In the genomic region with DNA sequence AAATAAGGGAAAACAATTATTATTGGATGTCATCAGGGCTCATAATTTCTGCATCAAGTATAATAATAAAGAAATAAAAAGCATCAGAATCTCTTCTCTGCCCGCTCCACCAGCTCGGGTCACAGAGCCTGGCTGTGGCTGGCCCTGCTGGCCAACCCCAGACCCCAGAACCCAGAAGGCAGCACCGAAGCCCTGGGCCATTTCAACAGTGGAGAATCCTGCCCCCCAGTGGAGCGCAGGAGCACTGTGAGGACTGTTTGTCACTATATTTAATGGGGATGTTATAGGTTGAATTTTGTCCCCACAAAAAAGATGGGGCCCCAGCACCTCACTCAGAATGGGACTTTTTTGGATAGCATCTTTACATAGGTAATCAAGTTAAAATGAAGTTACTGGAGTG, we compare ENCODE assay signal across 8 cellular contexts. TPM values are rescaled to one million over a fixed set of nuclear protein-coding genes. Genes with fewer than 3 reads are reported as not detected.
DNase-seq lines count a peak whose midpoint lies in the region; ATAC-seq and TF ChIP-seq lines count a peak whose summit lies in the region.

No MANE protein-coding gene starts in this region.

- H3K4me3 Mint-ChIP-seq in T-helper 17 cell = no peak overlapping the region

- no peaks in the 10 kb centered on the region for H3K27me3 Mint-ChIP-seq in T-helper 17 cell

- H3K4me1 Mint-ChIP-seq in T-helper 17 cell = peaks cover 9% of the 10 kb centered on the region

- DNase-seq in GM20000 (ENCODE audit: low spot score) (no peak), fibroblast of pulmonary artery (ENCODE audit: low read depth) (no peak), pulmonary artery endothelial cell (ENCODE audit: low read depth, low spot score) (peak; percentile 45), NCI-H345 (lab: John Stamatoyannopoulos, UW) (no peak), T-helper 17 cell (no peak), cerebellar nuclear complex (lab: John Stamatoyannopoulos, UW) (no peak), NCI-H774 (lab: John Stamatoyannopoulos, UW) (no peak)

- H3K36me3 Mint-ChIP-seq in T-helper 17 cell (ENCODE audit: low read depth) = peaks cover 6% of the 10 kb centered on the region

- peak; percentile 77 for ATAC-seq in SK-N-SH treated with all-trans-retinoic acid at 6 μM for 48 hours
- no peak for ATAC-seq in T-helper 17 cell

- no peaks in the 10 kb centered on the region for H3K9me3 ChIP-seq in T-helper 17 cell (ENCODE audit: control insufficient read depth, low read length, poor library complexity, severe bottlenecking)

- no peak overlapping the region for H3K4me3 ChIP-seq in fibroblast of pulmonary artery (replicated peaks; ENCODE audit: low read depth, low read length)

- TF ChIP-seq CTCF in GM20000 (IDR thresholded peaks at IDR 0.05; ENCODE audit: extremely low read depth, missing control alignments) = peak; percentile 17
- peak; percentile 39 for TF ChIP-seq CTCF in fibroblast of pulmonary artery (IDR thresholded peaks at IDR 0.05; ENCODE audit: low read length, missing control alignments)

- no peak overlapping the region for H3K27ac Mint-ChIP-seq in T-helper 17 cell

TF ChIP-seq in SK-N-SH treated with all-trans-retinoic acid at 6 μM for 48 hours, 23 proteins besides CTCF, POLR2A, EP300 and RAD21:
- TF ChIP-seq ZC3H10 (CRISPR knock-in tag; IDR thresholded peaks at IDR 0.05) (no peak), ZNF8 (CRISPR knock-in tag; IDR thresholded peaks at IDR 0.05) (no peak), CSRNP3 (CRISPR knock-in tag; IDR thresholded peaks at IDR 0.05) (no peak), ARNTL (CRISPR knock-in tag; IDR thresholded peaks at IDR 0.05; ENCODE audit: borderline replicate concordance, low read depth) (no peak), ESRRG (CRISPR knock-in tag; IDR thresholded peaks at IDR 0.05) (no peak), ZFP3 (CRISPR knock-in tag; IDR thresholded peaks at IDR 0.05) (no peak), RARB (CRISPR knock-in tag; IDR thresholded peaks at IDR 0.05) (no peak), TCF4 (CRISPR knock-in tag; IDR thresholded peaks at IDR 0.05; ENCODE audit: borderline replicate concordance) (no peak), CSDC2 (CRISPR knock-in tag; IDR thresholded peaks at IDR 0.05) (no peak), BACH2 (CRISPR knock-in tag; IDR thresholded peaks at IDR 0.05; ENCODE audit: borderline replicate concordance) (no peak), SNAI2 (CRISPR knock-in tag; IDR thresholded peaks at IDR 0.05) (no peak), OSR1 (CRISPR knock-in tag; IDR thresholded peaks at IDR 0.05) (no peak), POU6F1 (CRISPR knock-in tag; IDR thresholded peaks at IDR 0.05; ENCODE audit: borderline replicate concordance, low read depth) (no peak), ZFP30 (CRISPR knock-in tag; IDR thresholded peaks at IDR 0.05) (no peak), ISL1 (CRISPR knock-in tag; IDR thresholded peaks at IDR 0.05) (no peak), CREB5 (CRISPR knock-in tag; IDR thresholded peaks at IDR 0.05; ENCODE audit: low read depth) (no peak)
- TF ChIP-seq, protein P1, sequence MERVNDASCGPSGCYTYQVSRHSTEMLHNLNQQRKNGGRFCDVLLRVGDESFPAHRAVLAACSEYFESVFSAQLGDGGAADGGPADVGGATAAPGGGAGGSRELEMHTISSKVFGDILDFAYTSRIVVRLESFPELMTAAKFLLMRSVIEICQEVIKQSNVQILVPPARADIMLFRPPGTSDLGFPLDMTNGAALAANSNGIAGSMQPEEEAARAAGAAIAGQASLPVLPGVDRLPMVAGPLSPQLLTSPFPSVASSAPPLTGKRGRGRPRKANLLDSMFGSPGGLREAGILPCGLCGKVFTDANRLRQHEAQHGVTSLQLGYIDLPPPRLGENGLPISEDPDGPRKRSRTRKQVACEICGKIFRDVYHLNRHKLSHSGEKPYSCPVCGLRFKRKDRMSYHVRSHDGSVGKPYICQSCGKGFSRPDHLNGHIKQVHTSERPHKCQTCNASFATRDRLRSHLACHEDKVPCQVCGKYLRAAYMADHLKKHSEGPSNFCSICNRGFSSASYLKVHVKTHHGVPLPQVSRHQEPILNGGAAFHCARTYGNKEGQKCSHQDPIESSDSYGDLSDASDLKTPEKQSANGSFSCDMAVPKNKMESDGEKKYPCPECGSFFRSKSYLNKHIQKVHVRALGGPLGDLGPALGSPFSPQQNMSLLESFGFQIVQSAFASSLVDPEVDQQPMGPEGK (CRISPR knock-in tag; IDR thresholded peaks at IDR 0.05; ENCODE audit: borderline replicate concordance) = no peak
- TF ChIP-seq, protein P2, sequence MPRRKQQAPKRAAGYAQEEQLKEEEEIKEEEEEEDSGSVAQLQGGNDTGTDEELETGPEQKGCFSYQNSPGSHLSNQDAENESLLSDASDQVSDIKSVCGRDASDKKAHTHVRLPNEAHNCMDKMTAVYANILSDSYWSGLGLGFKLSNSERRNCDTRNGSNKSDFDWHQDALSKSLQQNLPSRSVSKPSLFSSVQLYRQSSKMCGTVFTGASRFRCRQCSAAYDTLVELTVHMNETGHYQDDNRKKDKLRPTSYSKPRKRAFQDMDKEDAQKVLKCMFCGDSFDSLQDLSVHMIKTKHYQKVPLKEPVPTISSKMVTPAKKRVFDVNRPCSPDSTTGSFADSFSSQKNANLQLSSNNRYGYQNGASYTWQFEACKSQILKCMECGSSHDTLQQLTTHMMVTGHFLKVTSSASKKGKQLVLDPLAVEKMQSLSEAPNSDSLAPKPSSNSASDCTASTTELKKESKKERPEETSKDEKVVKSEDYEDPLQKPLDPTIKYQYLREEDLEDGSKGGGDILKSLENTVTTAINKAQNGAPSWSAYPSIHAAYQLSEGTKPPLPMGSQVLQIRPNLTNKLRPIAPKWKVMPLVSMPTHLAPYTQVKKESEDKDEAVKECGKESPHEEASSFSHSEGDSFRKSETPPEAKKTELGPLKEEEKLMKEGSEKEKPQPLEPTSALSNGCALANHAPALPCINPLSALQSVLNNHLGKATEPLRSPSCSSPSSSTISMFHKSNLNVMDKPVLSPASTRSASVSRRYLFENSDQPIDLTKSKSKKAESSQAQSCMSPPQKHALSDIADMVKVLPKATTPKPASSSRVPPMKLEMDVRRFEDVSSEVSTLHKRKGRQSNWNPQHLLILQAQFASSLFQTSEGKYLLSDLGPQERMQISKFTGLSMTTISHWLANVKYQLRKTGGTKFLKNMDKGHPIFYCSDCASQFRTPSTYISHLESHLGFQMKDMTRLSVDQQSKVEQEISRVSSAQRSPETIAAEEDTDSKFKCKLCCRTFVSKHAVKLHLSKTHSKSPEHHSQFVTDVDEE (CRISPR knock-in tag; IDR thresholded peaks at IDR 0.05) = no peak
TF ChIP-seq in SK-N-SH treated with all-trans-retinoic acid at 6 μM for 48 hours: peak in this region for 0.

RNA-seq across cellular contexts. Expression of gene DENND11, which starts 27.3 kb away (rescaled TPM):
- 33.9 and 38.3 TPM in 2 replicates for total RNA-seq in pulmonary artery endothelial cell
- total RNA-seq in T-helper 17 cell = 10 to 100 TPM; 34.1 to 37.6 TPM

RNA-seq across cellular contexts. Expression of gene WEE2, which starts 33.5 kb away (rescaled TPM):
- not detected in 2 replicates for total RNA-seq in pulmonary artery endothelial cell
- not detected for total RNA-seq in T-helper 17 cell
